In the genomic region with DNA sequence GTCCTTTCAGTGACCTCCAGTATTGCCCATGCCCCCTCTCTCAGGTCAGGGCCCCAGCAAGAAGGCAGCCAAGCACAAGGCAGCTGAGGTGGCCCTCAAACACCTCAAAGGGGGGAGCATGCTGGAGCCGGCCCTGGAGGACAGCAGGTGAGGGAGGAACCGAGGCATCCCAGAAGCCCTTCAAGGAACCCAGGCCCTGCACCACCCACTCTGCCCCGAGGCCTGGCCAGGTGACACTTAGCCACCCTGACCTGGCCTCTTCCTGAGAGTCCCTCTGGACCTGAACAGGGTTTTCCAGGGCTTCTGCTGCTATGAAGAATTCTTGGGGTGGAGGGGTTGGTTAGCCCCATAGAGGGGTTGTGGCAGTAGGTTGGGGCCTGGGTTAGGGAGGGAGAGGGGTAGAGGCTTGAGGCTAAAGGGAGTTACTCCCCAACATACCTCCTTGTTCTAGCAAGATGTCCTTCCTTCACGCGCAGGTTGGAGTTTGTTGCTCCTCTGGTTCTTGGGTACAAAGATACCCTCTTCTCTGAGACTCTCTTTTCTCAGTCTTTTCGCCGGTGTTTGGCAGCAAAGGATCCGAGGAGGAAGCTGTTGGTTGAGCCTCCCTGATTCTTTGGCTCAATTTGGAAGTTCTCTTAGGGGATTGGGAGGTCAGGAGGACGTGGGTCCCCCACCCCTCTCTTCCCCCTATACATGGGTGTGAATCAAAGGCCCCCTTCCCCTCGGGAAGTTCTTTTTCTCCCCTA, we compare ENCODE assay signal across 15 cellular contexts. TPM values are rescaled to one million over a fixed set of nuclear protein-coding genes. Genes with fewer than 3 reads are reported as not detected.
DNase-seq lines count a peak whose midpoint lies in the region; ATAC-seq, FAIRE-seq and TF ChIP-seq lines count a peak whose summit lies in the region.
"Had no signal": no experiment of that assay in that cellular context is flagged by ENCODE, and none has a peak within 500 bp of the region (broad histone marks: within the 10 kb centered on the region; RNA-seq: fewer than 3 reads in every experiment).

No MANE protein-coding gene starts in this region.

- TF ChIP-seq POLR2A in HepG2 (IDR thresholded peaks at IDR 0.05; ENCODE audit: insufficient read depth in 1 of 2, low read depth in 2 of 2, low read length in 2 of 2): no peak

- peaks cover 28% of the 10 kb centered on the region for H3K4me1 ChIP-seq in HepG2 (ENCODE audit: insufficient read depth, low read length)
- H3K4me1 ChIP-seq in tibial artery: peaks cover 2 to 67% (median 64%) of the 10 kb centered on the region in 4 donors
- peaks cover 4 to 5% of the 10 kb centered on the region in 2 donors for H3K4me1 ChIP-seq in small intestine (ENCODE audit: control insufficient read depth in 2 of 2, insufficient read depth in 1 of 2, low read depth in 1 of 2, low read length in 1 of 2)

- POLR2A ChIA-PET in HepG2 (lab: Yijun Ruan, JAX): no interaction called here

- intact Hi-C loops in HepG2 (cut with micrococcal nuclease; ENCODE audit: unreplicated experiment): no loop called here
- intact Hi-C loops in tibial artery (cut with DNase I; ENCODE audit: low total_unique reads): no loop called here

- peak overlapping the region; percentile 19 for H3K4me3 Mint-ChIP-seq in activated T-cell treated with anti-CD3 and anti-CD28 coated beads, Interleukin-2, amount 50 U/mL, for 4 hours
- H3K4me3 Mint-ChIP-seq in activated T-helper 17 cell treated with anti-CD3 and anti-CD28 coated beads, Interleukin-2, amount 50 U/mL, for 72 hours: no peak overlapping the region

- no peaks in the 10 kb centered on the region for H3K9me3 ChIP-seq in HepG2 (ENCODE audit: low read length)
- no peaks in the 10 kb centered on the region for H3K9me3 ChIP-seq in tibial artery
- no peaks in the 10 kb centered on the region for H3K9me3 ChIP-seq in small intestine (ENCODE audit: control insufficient read depth, low read depth)

- H3K27ac ChIP-seq in HepG2 (ENCODE audit: extremely low read length, insufficient read depth, low read length): no peak overlapping the region
- peak overlapping the region; percentile 96 to 98 for H3K27ac ChIP-seq in tibial artery
- no peak overlapping the region for H3K27ac ChIP-seq in small intestine (ENCODE audit: low read depth in 1 of 2, low read length in 1 of 2)

- no peaks in the 10 kb centered on the region for H3K27me3 Mint-ChIP-seq in activated T-cell treated with anti-CD3 and anti-CD28 coated beads, Interleukin-2, amount 50 U/mL, for 4 hours (ENCODE audit: low read depth)
- H3K27me3 Mint-ChIP-seq in activated T-helper 17 cell treated with anti-CD3 and anti-CD28 coated beads, Interleukin-2, amount 50 U/mL, for 72 hours: no peaks in the 10 kb centered on the region

- peak overlapping the region; percentile 48 for H3K27ac Mint-ChIP-seq in activated T-helper 17 cell treated with anti-CD3 and anti-CD28 coated beads, Interleukin-2, amount 50 U/mL, for 72 hours

- no peak for DNase-seq in activated T-cell treated with anti-CD3 and anti-CD28 coated beads, Interleukin-2, amount 50 U/mL, for 4 hours
- DNase-seq in activated T-cell treated with anti-CD3 and anti-CD28 coated beads, Interleukin-2, amount 50 U/mL, for 48 hours: no peak
- DNase-seq in HepG2 (ENCODE audit: low spot score) (no peak), tibial artery (peak in 1 of 2 donors; percentile 66), small intestine (no peak), kidney tubule cell (ENCODE audit: low spot score) (no peak)
- DNase-seq: activated CD4-positive, CD25-positive, alpha-beta regulatory T cell treated with anti-CD3 and anti-CD28 coated beads, Interleukin-2, amount 50 U/mL, for 72 hours; Kasumi-1; NCI-H2171 treated with DMSO at 0.1 percent for 48 hours; occipital lobe; RPMI8226 had no signal

- no peak for TF ChIP-seq CTCF in HepG2 (CRISPR knock-in tag; IDR thresholded peaks at IDR 0.05)
- TF ChIP-seq CTCF in tibial artery (IDR thresholded peaks at IDR 0.05): no peak

- H3K79me2 ChIP-seq in HepG2 (ENCODE audit: insufficient read depth, low read length): peaks cover 16% of the 10 kb centered on the region

- no peaks in the 10 kb centered on the region for H3K9me3 Mint-ChIP-seq in activated T-cell treated with anti-CD3 and anti-CD28 coated beads, Interleukin-2, amount 50 U/mL, for 4 hours
- H3K9me3 Mint-ChIP-seq in activated T-helper 17 cell treated with anti-CD3 and anti-CD28 coated beads, Interleukin-2, amount 50 U/mL, for 72 hours: no peaks in the 10 kb centered on the region

- TF ChIP-seq RAD21 in HepG2 (CRISPR knock-in tag; IDR thresholded peaks at IDR 0.05): no peak

- H4K20me1 ChIP-seq in HepG2 (ENCODE audit: insufficient read depth, low read length): no peaks in the 10 kb centered on the region

- no peak overlapping the region for H3K4me3 ChIP-seq in HepG2 (replicated peaks in 1 of 3; ENCODE audit: insufficient read depth in 1 of 3, low read depth in 2 of 3, low read length in 3 of 3)
- H3K4me3 ChIP-seq in tibial artery: peak overlapping the region; percentile 70 to 76
- H3K4me3 ChIP-seq in small intestine (ENCODE audit: low read depth in 1 of 2, low read length in 2 of 2): no peak overlapping the region

- no peak overlapping the region for H2AFZ ChIP-seq in HepG2 (ENCODE audit: low read length)

- peaks cover 10 to 23% of the 10 kb centered on the region in 2 experiments; a peak in 4 of 5 replicates for H3K36me3 ChIP-seq in HepG2 (replicated peaks in 1 of 2; ENCODE audit: control insufficient read depth in 1 of 2, insufficient read depth in 2 of 2, low read length in 2 of 2)
- peaks cover 0 to 33% (median 8%) of the 10 kb centered on the region in 3 donors for H3K36me3 ChIP-seq in tibial artery
- H3K36me3 ChIP-seq in small intestine (ENCODE audit: control insufficient read depth in 2 of 2, insufficient read depth in 2 of 2, low read length in 2 of 2): no peaks in the 10 kb centered on the region

- no TSS peak for BruUV-seq in HepG2 (replicated peaks; lab: Mats Ljungman, UMichigan)

- H3K4me2 ChIP-seq in HepG2 (ENCODE audit: low read depth, low read length): 0 out of 2 replicates have a peak overlapping the region, but pooled peaks have one; percentile 96

- CTCF ChIA-PET in HepG2 (lab: Yijun Ruan, JAX; ENCODE audit: low intra/inter-chr PET ratio, low total read pairs): no interaction called here

- H3K27me3 ChIP-seq in HepG2 (ENCODE audit: control insufficient read depth in 1 of 2, insufficient read depth in 2 of 2, low read length in 2 of 2) (no peaks in the 10 kb centered on the region; a peak in 1 of 5 replicates), tibial artery (no peaks in the 10 kb centered on the region), small intestine (ENCODE audit: control insufficient read depth in 2 of 2, insufficient read depth in 2 of 2, low read length in 2 of 2) (no peaks in the 10 kb centered on the region)

- TF ChIP-seq EP300 in HepG2 (IDR thresholded peaks at IDR 0.05; ENCODE audit: low read depth in 2 of 2, low read length in 2 of 2) (no peak), HepG2 (CRISPR knock-in tag; IDR thresholded peaks at IDR 0.05; ENCODE audit: borderline replicate concordance) (no peak)

- WGBS in HepG2 (ENCODE audit: low lambda C conversion rate): 100% methylated on average over 8 of the region's 10 CpGs
- WGBS in small intestine, 3 donors: 81 to 88% (median 85%) methylated on average over 10 of the region's 10 CpGs

- 0 out of 2 replicates have a peak overlapping the region, but pooled peaks have one; percentile 2 for H3K9ac ChIP-seq in HepG2 (ENCODE audit: insufficient read depth, low read depth, low read length)

- FAIRE-seq in HepG2 (lab: Jason Lieb, UNC) (no peak), small intestine (lab: Jason Lieb, UNC) (no peak)
- FAIRE-seq: endometrium had no signal

- H3K36me3 Mint-ChIP-seq in activated T-cell treated with anti-CD3 and anti-CD28 coated beads, Interleukin-2, amount 50 U/mL, for 4 hours (ENCODE audit: insufficient read depth): peaks cover 10% of the 10 kb centered on the region
- peaks cover 33% of the 10 kb centered on the region for H3K36me3 Mint-ChIP-seq in activated T-helper 17 cell treated with anti-CD3 and anti-CD28 coated beads, Interleukin-2, amount 50 U/mL, for 72 hours (ENCODE audit: low read depth)

- in situ Hi-C loops in HepG2 (cut with HindIII; ENCODE audit: extremely low pct_ligation_motif_present, low pct_unique_long_range_greater_than_20kb): loop anchor here (5.0 kb wide), 1 partner anchor 176 kb away; no protein-coding TSS in a partner anchor

- peaks cover 28% of the 10 kb centered on the region for H3K4me1 Mint-ChIP-seq in activated T-cell treated with anti-CD3 and anti-CD28 coated beads, Interleukin-2, amount 50 U/mL, for 4 hours (ENCODE audit: low read depth)
- peaks cover 10% of the 10 kb centered on the region for H3K4me1 Mint-ChIP-seq in activated T-helper 17 cell treated with anti-CD3 and anti-CD28 coated beads, Interleukin-2, amount 50 U/mL, for 72 hours

- no peak for ATAC-seq in activated T-cell treated with anti-CD3 and anti-CD28 coated beads, Interleukin-2, amount 50 U/mL, for 4 hours
- ATAC-seq in activated T-helper 17 cell treated with anti-CD3 and anti-CD28 coated beads, Interleukin-2, amount 50 U/mL, for 72 hours (replicated peaks): no peak
- ATAC-seq in HepG2 (no peak), HG03432 (IDR thresholded peaks at IDR 0.05; ENCODE audit: unreplicated experiment) (no peak)

RNA-seq across cellular contexts. Expression of gene TARBP2, which starts 2.1 kb away (rescaled TPM):
- total RNA-seq in activated T-cell treated with anti-CD3 and anti-CD28 coated beads, Interleukin-2, amount 50 U/mL, for 4 hours: 10 to 100 TPM; 62.6 to 71.4 (median 64.3) TPM
- total RNA-seq in activated T-helper 17 cell treated with anti-CD3 and anti-CD28 coated beads, Interleukin-2, amount 50 U/mL, for 72 hours: 10 to 100 TPM; 21.7 to 44.0 TPM
- 39.5 and 55.5 TPM in 2 replicates for total RNA-seq in HepG2 (2016; rRNA removed; fragmentation: Illumina TruSeq; extraction: Trizol)
- 73.3 and 74.5 TPM in 2 replicates for total RNA-seq in HepG2 (2016; cell fraction: cytosol; rRNA removed; fragmentation: Illumina TruSeq; extraction: Trizol; ENCODE audit: low read depth)
- total RNA-seq in HepG2 (2016; cell fraction: insoluble cytoplasmic fraction; rRNA removed; fragmentation: Illumina TruSeq; extraction: Trizol): 37.9 and 54.0 TPM in 2 replicates
- total RNA-seq in HepG2 (2016; cell fraction: membrane; rRNA removed; fragmentation: Illumina TruSeq; extraction: Trizol): 79.2 and 87.3 TPM in 2 replicates
- total RNA-seq in HepG2 (2016; cell fraction: nucleus; rRNA removed; fragmentation: Illumina TruSeq; extraction: Trizol): 45.3 and 52.6 TPM in 2 replicates
- polyA plus RNA-seq in HepG2 (2011; rRNA removed) (47.0 and 49.2 TPM in 2 replicates), small intestine (10 to 100 TPM; 18.9 to 31.0 (median 23.5) TPM)
- 34.4 and 52.5 TPM in 2 replicates for polyA plus RNA-seq in HepG2 (2011; cell fraction: cytosol; rRNA removed)
- polyA plus RNA-seq in HepG2 (2011; cell fraction: nucleus; rRNA removed): 186 and 198 TPM in 2 replicates
- 22.1 and 25.4 TPM in 2 replicates for polyA plus RNA-seq in HepG2 (2012)
- polyA plus RNA-seq in HepG2 (2016; cell fraction: cytosol; fragmentation: Illumina TruSeq; extraction: Trizol; ENCODE audit: low read depth): 64.6 and 72.6 TPM in 2 replicates
- polyA plus RNA-seq in HepG2 (2016; cell fraction: insoluble cytoplasmic fraction; fragmentation: Illumina TruSeq; extraction: Trizol; ENCODE audit: low read depth): 32.5 and 37.2 TPM in 2 replicates
- polyA plus RNA-seq in HepG2 (2016; cell fraction: membrane; fragmentation: Illumina TruSeq; extraction: Trizol; ENCODE audit: low read depth): 60.8 and 63.3 TPM in 2 replicates
- 85.1 and 85.5 TPM in 2 replicates for polyA plus RNA-seq in HepG2 (2016; cell fraction: nucleus; fragmentation: Illumina TruSeq; extraction: Trizol; ENCODE audit: insufficient read depth, low read depth)
- polyA minus RNA-seq in HepG2 (2011; rRNA and poly(A)+ RNA removed; ENCODE audit: low replicate concordance): 46.1 and 74.4 TPM in 2 replicates
- polyA minus RNA-seq in HepG2 (2011; cell fraction: cytosol; rRNA and poly(A)+ RNA removed): 11.2 and 16.6 TPM in 2 replicates
- 46.1 and 50.8 TPM in 2 replicates for polyA minus RNA-seq in HepG2 (2011; cell fraction: nucleus; rRNA and poly(A)+ RNA removed)

RNA-seq across cellular contexts. Expression of gene MAP3K12, which starts 3.9 kb away (rescaled TPM):
- 1 to 10 TPM; 6.5 to 8.4 (median 7.7) TPM for total RNA-seq in activated T-cell treated with anti-CD3 and anti-CD28 coated beads, Interleukin-2, amount 50 U/mL, for 4 hours
- 10 to 100 TPM; 18.2 to 20.4 TPM for total RNA-seq in activated T-helper 17 cell treated with anti-CD3 and anti-CD28 coated beads, Interleukin-2, amount 50 U/mL, for 72 hours
- 0.13 and 0.20 TPM in 2 replicates for total RNA-seq in HepG2 (2016; rRNA removed; fragmentation: Illumina TruSeq; extraction: Trizol)
- total RNA-seq in HepG2 (2016; cell fraction: cytosol; rRNA removed; fragmentation: Illumina TruSeq; extraction: Trizol; ENCODE audit: low read depth): under 0.01 and 0.10 TPM in 2 replicates
- total RNA-seq in HepG2 (2016; cell fraction: insoluble cytoplasmic fraction; rRNA removed; fragmentation: Illumina TruSeq; extraction: Trizol): 0.25 and 0.28 TPM in 2 replicates
- total RNA-seq in HepG2 (2016; cell fraction: membrane; rRNA removed; fragmentation: Illumina TruSeq; extraction: Trizol): 0.03 and 0.25 TPM in 2 replicates
- total RNA-seq in HepG2 (2016; cell fraction: nucleus; rRNA removed; fragmentation: Illumina TruSeq; extraction: Trizol): 0.16 and 0.28 TPM in 2 replicates
- polyA plus RNA-seq in HepG2 (2011; rRNA removed) (1.1 and 1.3 TPM in 2 replicates), small intestine (1 to 10 TPM in 2 of 3 donors, under 1 TPM in 1; 0.67 to 7.0 (median 1.6) TPM)
- polyA plus RNA-seq in HepG2 (2011; cell fraction: cytosol; rRNA removed): 0.23 and 0.60 TPM in 2 replicates
- 5.5 and 6.6 TPM in 2 replicates for polyA plus RNA-seq in HepG2 (2011; cell fraction: nucleus; rRNA removed)
- 1.9 and 2.3 TPM in 2 replicates for polyA plus RNA-seq in HepG2 (2012)
- polyA plus RNA-seq in HepG2 (2016; cell fraction: cytosol; fragmentation: Illumina TruSeq; extraction: Trizol; ENCODE audit: low read depth): 0.02 TPM in 1 of 2 replicates, not detected in the other
- 0.05 and 0.10 TPM in 2 replicates for polyA plus RNA-seq in HepG2 (2016; cell fraction: insoluble cytoplasmic fraction; fragmentation: Illumina TruSeq; extraction: Trizol; ENCODE audit: low read depth)
- not detected in 2 replicates for polyA plus RNA-seq in HepG2 (2016; cell fraction: membrane; fragmentation: Illumina TruSeq; extraction: Trizol; ENCODE audit: low read depth)
- 0.34 and 1.5 TPM in 2 replicates for polyA plus RNA-seq in HepG2 (2016; cell fraction: nucleus; fragmentation: Illumina TruSeq; extraction: Trizol; ENCODE audit: insufficient read depth, low read depth)
- polyA minus RNA-seq in HepG2 (2011; rRNA and poly(A)+ RNA removed; ENCODE audit: low replicate concordance): 1.4 and 3.4 TPM in 2 replicates
- 0.26 and 0.49 TPM in 2 replicates for polyA minus RNA-seq in HepG2 (2011; cell fraction: cytosol; rRNA and poly(A)+ RNA removed)
- 1.3 and 1.6 TPM in 2 replicates for polyA minus RNA-seq in HepG2 (2011; cell fraction: nucleus; rRNA and poly(A)+ RNA removed)

RNA-seq across cellular contexts. Expression of gene NPFF, which starts 4.1 kb away (rescaled TPM):
- not detected for total RNA-seq in activated T-cell treated with anti-CD3 and anti-CD28 coated beads, Interleukin-2, amount 50 U/mL, for 4 hours
- total RNA-seq in activated T-helper 17 cell treated with anti-CD3 and anti-CD28 coated beads, Interleukin-2, amount 50 U/mL, for 72 hours: not detected
- 0.51 TPM in 1 of 2 replicates, not detected in the other for total RNA-seq in HepG2 (2016; rRNA removed; fragmentation: Illumina TruSeq; extraction: Trizol)
- not detected in 2 replicates for total RNA-seq in HepG2 (2016; cell fraction: cytosol; rRNA removed; fragmentation: Illumina TruSeq; extraction: Trizol; ENCODE audit: low read depth)
- 0.56 TPM in 1 of 2 replicates, not detected in the other for total RNA-seq in HepG2 (2016; cell fraction: insoluble cytoplasmic fraction; rRNA removed; fragmentation: Illumina TruSeq; extraction: Trizol)
- not detected in 2 replicates for total RNA-seq in HepG2 (2016; cell fraction: membrane; rRNA removed; fragmentation: Illumina TruSeq; extraction: Trizol)
- total RNA-seq in HepG2 (2016; cell fraction: nucleus; rRNA removed; fragmentation: Illumina TruSeq; extraction: Trizol): not detected in 2 replicates
- polyA plus RNA-seq in HepG2 (2011; rRNA removed) (not detected in 2 replicates), small intestine (1 to 10 TPM in 1 of 3 donors, not detected in 2; 4.2 TPM)
- polyA plus RNA-seq in HepG2 (2011; cell fraction: cytosol; rRNA removed): not detected in 2 replicates
- polyA plus RNA-seq in HepG2 (2011; cell fraction: nucleus; rRNA removed): 0.48 TPM in 1 of 2 replicates, not detected in the other
- 0.41 TPM in 1 of 2 replicates, not detected in the other for polyA plus RNA-seq in HepG2 (2012)
- 0.25 TPM in 1 of 2 replicates, not detected in the other for polyA plus RNA-seq in HepG2 (2016; cell fraction: cytosol; fragmentation: Illumina TruSeq; extraction: Trizol; ENCODE audit: low read depth)
- polyA plus RNA-seq in HepG2 (2016; cell fraction: insoluble cytoplasmic fraction; fragmentation: Illumina TruSeq; extraction: Trizol; ENCODE audit: low read depth): not detected in 2 replicates
- polyA plus RNA-seq in HepG2 (2016; cell fraction: membrane; fragmentation: Illumina TruSeq; extraction: Trizol; ENCODE audit: low read depth): not detected in 2 replicates
- polyA plus RNA-seq in HepG2 (2016; cell fraction: nucleus; fragmentation: Illumina TruSeq; extraction: Trizol; ENCODE audit: insufficient read depth, low read depth): 1.2 TPM in 1 of 2 replicates, not detected in the other
- polyA minus RNA-seq in HepG2 (2011; rRNA and poly(A)+ RNA removed; ENCODE audit: low replicate concordance): not detected in 2 replicates
- not detected in 2 replicates for polyA minus RNA-seq in HepG2 (2011; cell fraction: cytosol; rRNA and poly(A)+ RNA removed)
- polyA minus RNA-seq in HepG2 (2011; cell fraction: nucleus; rRNA and poly(A)+ RNA removed): not detected in 2 replicates
- total RNA-seq: H4, occipital lobe had no signal

RNA-seq across cellular contexts. Expression of gene PCBP2, which starts 51.3 kb away (rescaled TPM):
- 1,000 to 10,000 TPM; 1,031 to 1,084 (median 1,084) TPM for total RNA-seq in activated T-cell treated with anti-CD3 and anti-CD28 coated beads, Interleukin-2, amount 50 U/mL, for 4 hours
- 100 to 1,000 TPM; 763 to 862 TPM for total RNA-seq in activated T-helper 17 cell treated with anti-CD3 and anti-CD28 coated beads, Interleukin-2, amount 50 U/mL, for 72 hours
- 154 and 265 TPM in 2 replicates for total RNA-seq in HepG2 (2016; rRNA removed; fragmentation: Illumina TruSeq; extraction: Trizol)
- 156 and 172 TPM in 2 replicates for total RNA-seq in HepG2 (2016; cell fraction: cytosol; rRNA removed; fragmentation: Illumina TruSeq; extraction: Trizol; ENCODE audit: low read depth)
- 132 and 265 TPM in 2 replicates for total RNA-seq in HepG2 (2016; cell fraction: insoluble cytoplasmic fraction; rRNA removed; fragmentation: Illumina TruSeq; extraction: Trizol)
- total RNA-seq in HepG2 (2016; cell fraction: membrane; rRNA removed; fragmentation: Illumina TruSeq; extraction: Trizol): 447 and 497 TPM in 2 replicates
- total RNA-seq in HepG2 (2016; cell fraction: nucleus; rRNA removed; fragmentation: Illumina TruSeq; extraction: Trizol): 279 and 306 TPM in 2 replicates
- polyA plus RNA-seq in HepG2 (2011; rRNA removed) (345 and 390 TPM in 2 replicates), small intestine (100 to 1,000 TPM; 446 to 528 (median 459) TPM)
- 323 and 364 TPM in 2 replicates for polyA plus RNA-seq in HepG2 (2011; cell fraction: cytosol; rRNA removed)
- 477 and 513 TPM in 2 replicates for polyA plus RNA-seq in HepG2 (2011; cell fraction: nucleus; rRNA removed)
- 786 and 1,014 TPM in 2 replicates for polyA plus RNA-seq in HepG2 (2012)
- 954 and 1,027 TPM in 2 replicates for polyA plus RNA-seq in HepG2 (2016; cell fraction: cytosol; fragmentation: Illumina TruSeq; extraction: Trizol; ENCODE audit: low read depth)
- 599 and 702 TPM in 2 replicates for polyA plus RNA-seq in HepG2 (2016; cell fraction: insoluble cytoplasmic fraction; fragmentation: Illumina TruSeq; extraction: Trizol; ENCODE audit: low read depth)
- 1,162 and 1,386 TPM in 2 replicates for polyA plus RNA-seq in HepG2 (2016; cell fraction: membrane; fragmentation: Illumina TruSeq; extraction: Trizol; ENCODE audit: low read depth)
- polyA plus RNA-seq in HepG2 (2016; cell fraction: nucleus; fragmentation: Illumina TruSeq; extraction: Trizol; ENCODE audit: insufficient read depth, low read depth): 670 and 689 TPM in 2 replicates
- polyA minus RNA-seq in HepG2 (2011; rRNA and poly(A)+ RNA removed; ENCODE audit: low replicate concordance): 709 and 1,043 TPM in 2 replicates
- 515 and 646 TPM in 2 replicates for polyA minus RNA-seq in HepG2 (2011; cell fraction: cytosol; rRNA and poly(A)+ RNA removed)
- 549 and 596 TPM in 2 replicates for polyA minus RNA-seq in HepG2 (2011; cell fraction: nucleus; rRNA and poly(A)+ RNA removed)

Comparison
In these comparisons a context has a peak if more than half of its experiments do, and no peak if none do; other contexts are left out.
1. H3K27ac ChIP-seq: peak in tibial artery (2 of 2); none in HepG2 (single experiment) and small intestine (0 of 2).
2. H3K4me3 ChIP-seq: peak in tibial artery (2 of 2); none in HepG2 (0 of 3) and small intestine (0 of 2).